8 cellular contexts compared by ENCODE assay signal in the genomic region with DNA sequence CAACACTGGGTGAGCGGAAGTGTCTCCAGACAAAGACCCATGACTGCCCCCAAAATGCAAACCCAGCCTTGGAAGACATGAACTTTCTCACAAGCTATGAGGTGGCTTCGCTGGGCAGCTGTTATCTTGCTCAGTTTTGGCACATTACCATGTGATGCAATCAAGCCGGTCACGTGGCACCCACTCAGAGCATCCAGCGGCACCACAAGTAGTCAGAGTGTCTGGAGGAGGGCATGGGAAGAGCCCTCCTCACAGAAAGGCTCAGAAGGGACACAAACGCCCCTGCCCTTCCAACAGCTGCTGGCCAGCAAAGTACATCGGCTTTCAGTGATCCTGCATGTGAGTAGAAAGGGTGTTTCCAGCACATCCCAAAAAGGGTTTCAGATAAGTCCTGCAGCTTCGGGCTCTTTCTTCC.
A peak's percentile ranks its signal among the peaks of the same experiment; 100 is the strongest.
DNase-seq lines count a peak whose midpoint lies in the region; ATAC-seq and TF ChIP-seq lines count a peak whose summit lies in the region.

No MANE protein-coding gene starts in this region.

- no peak overlapping the region for H3K4me3 Mint-ChIP-seq in activated CD8-positive, alpha-beta T cell treated with anti-CD3 and anti-CD28 coated beads, Interleukin-2, amount 10 ng/mL, durations not matched to agents 7 days and 5 days

- no peak overlapping the region for H3K27ac Mint-ChIP-seq in activated CD8-positive, alpha-beta T cell treated with anti-CD3 and anti-CD28 coated beads, Interleukin-2, amount 10 ng/mL, durations not matched to agents 7 days and 5 days

- H3K4me1 Mint-ChIP-seq in activated CD8-positive, alpha-beta T cell treated with anti-CD3 and anti-CD28 coated beads, Interleukin-2, amount 10 ng/mL, durations not matched to agents 7 days and 5 days (ENCODE audit: low read depth): peaks cover 38% of the 10 kb centered on the region

- no peaks in the 10 kb centered on the region for H3K9me3 Mint-ChIP-seq in activated CD8-positive, alpha-beta T cell treated with anti-CD3 and anti-CD28 coated beads, Interleukin-2, amount 10 ng/mL, durations not matched to agents 7 days and 5 days (ENCODE audit: insufficient read depth)

- H3K27ac ChIP-seq in psoas muscle: peak overlapping the region; percentile 12

- DNase-seq in GM04503 (ENCODE audit: low read depth) (peak; percentile 56), NCI-H524 (lab: John Stamatoyannopoulos, UW) (peak; percentile 67 to 80), fibroblast of peridontal ligament (ENCODE audit: extremely low read depth) (peak; percentile 92), psoas muscle (peak; percentile 77 to 88)
- DNase-seq in activated CD8-positive, alpha-beta T cell treated with anti-CD3 and anti-CD28 coated beads, Interleukin-2, amount 10 ng/mL, durations not matched to agents 7 days and 5 days: no peak

- ATAC-seq in psoas muscle (peak; percentile 94 to 99 (median 98)), GM21381 (IDR thresholded peaks at IDR 0.05; ENCODE audit: unreplicated experiment) (no peak), HG03571 (IDR thresholded peaks at IDR 0.05; ENCODE audit: unreplicated experiment) (no peak), GM18873 (IDR thresholded peaks at IDR 0.05; ENCODE audit: low FRiP score, unreplicated experiment) (no peak)
- ATAC-seq in activated CD8-positive, alpha-beta T cell treated with anti-CD3 and anti-CD28 coated beads, Interleukin-2, amount 10 ng/mL, durations not matched to agents 7 days and 5 days: no peak

- POLR2A ChIA-PET in activated CD8-positive, alpha-beta T cell treated with anti-CD3 and anti-CD28 coated beads, Interleukin-2, amount 10 ng/mL, durations not matched to agents 7 days and 5 days (lab: Charles Lee): no interaction called here

- peaks cover 7% of the 10 kb centered on the region for H3K27me3 Mint-ChIP-seq in activated CD8-positive, alpha-beta T cell treated with anti-CD3 and anti-CD28 coated beads, Interleukin-2, amount 10 ng/mL, durations not matched to agents 7 days and 5 days (ENCODE audit: low read depth)

- WGBS in psoas muscle, 3 donors: 22 to 38% (median 24%) methylated on average over 8 of the region's 8 CpGs

- H3K36me3 Mint-ChIP-seq in activated CD8-positive, alpha-beta T cell treated with anti-CD3 and anti-CD28 coated beads, Interleukin-2, amount 10 ng/mL, durations not matched to agents 7 days and 5 days (ENCODE audit: low read depth): no peaks in the 10 kb centered on the region

- no peak for TF ChIP-seq CTCF in psoas muscle (IDR thresholded peaks at IDR 0.05)

- CTCF ChIA-PET in activated CD8-positive, alpha-beta T cell treated with anti-CD3 and anti-CD28 coated beads, Interleukin-2, amount 10 ng/mL, durations not matched to agents 7 days and 5 days (lab: Charles Lee): interaction anchor here (1.2 to 2.3 kb wide), 2 partner anchors 28 to 328 kb away, joined by 3 to 7 read pairs; no protein-coding TSS in a partner anchor

- H3K4me3 ChIP-seq in psoas muscle: no peak overlapping the region

- no peaks in the 10 kb centered on the region for H3K9me3 ChIP-seq in psoas muscle

- intact Hi-C loops in psoas muscle (cut with DNase I): no loop called here

- no peaks in the 10 kb centered on the region for H3K27me3 ChIP-seq in psoas muscle (ENCODE audit: insufficient read depth in 3 of 3, low read length in 2 of 3)

- H3K36me3 ChIP-seq in psoas muscle (ENCODE audit: insufficient read depth in 1 of 2, low read depth in 1 of 2): no peaks in the 10 kb centered on the region

- peaks cover 9% of the 10 kb centered on the region for H3K4me1 ChIP-seq in psoas muscle

Comparison
In these comparisons a context has a peak if more than half of its experiments do, and no peak if none do; other contexts are left out.
1. ATAC-seq: peak in psoas muscle (4 of 4); none in activated CD8-positive, alpha-beta T cell treated with anti-CD3 and anti-CD28 coated beads, Interleukin-2, amount 10 ng/mL, durations not matched to agents 7 days and 5 days (single experiment), GM21381 (single experiment), HG03571 (single experiment) and GM18873 (single experiment).